1 cellular context compared by ENCODE assay signal in genomic region chr3:48847053-48847585, GRCh38.
TF ChIP-seq lines count a peak whose summit lies in the region.

No MANE protein-coding gene starts in this region.

TF ChIP-seq in K562, 482 proteins besides CTCF, POLR2A, EP300 and RAD21 (continued from another document and continues in another):
- TF ChIP-seq ZNF609 (CRISPR knock-in tag; IDR thresholded peaks at IDR 0.05; ENCODE audit: borderline replicate concordance), result peak; percentile 44; the same call in 1 of the 2 replicates
- TF ChIP-seq RFX1 (IDR thresholded peaks at IDR 0.05), result no peak
- TF ChIP-seq ATF7 (IDR thresholded peaks at IDR 0.05), result no peak
- TF ChIP-seq ZC3H8 (IDR thresholded peaks at IDR 0.05), result no peak
- peak in 1 of 2 experiments; percentile 69; a peak in 2 of 4 replicates for TF ChIP-seq MNT (conservative IDR thresholded peaks at IDR 0.05)
- TF ChIP-seq TBP (optimal IDR thresholded peaks at IDR 0.05; ENCODE audit: low read depth, low read length), result peak; percentile 19
- no peak for TF ChIP-seq ZSCAN29 (IDR thresholded peaks at IDR 0.05)
- TF ChIP-seq ZNF282 (CRISPR knock-in tag; IDR thresholded peaks at IDR 0.05), result 0 out of 2 replicates have a peak, but pooled peaks have one; percentile 33
- no peak for TF ChIP-seq HSF4 (CRISPR knock-in tag; IDR thresholded peaks at IDR 0.05; ENCODE audit: borderline replicate concordance)
- no peak for TF ChIP-seq CCAR2 (IDR thresholded peaks at IDR 0.05; ENCODE audit: low read depth, low read length)
- no peak for TF ChIP-seq ZNF134 (CRISPR knock-in tag; conservative IDR thresholded peaks at IDR 0.05)
- no peak for TF ChIP-seq ETV6 (IDR thresholded peaks at IDR 0.05; ENCODE audit: borderline replicate concordance in 1 of 2, low read depth in 2 of 2, low read length in 1 of 2)
- TF ChIP-seq ETV6 (CRISPR knock-in tag; IDR thresholded peaks at IDR 0.05; ENCODE audit: borderline replicate concordance), result no peak
- no peak for TF ChIP-seq REST (CRISPR knock-in tag; IDR thresholded peaks at IDR 0.05; ENCODE audit: low read depth)
- no peak for TF ChIP-seq ZNF121 (CRISPR knock-in tag; conservative IDR thresholded peaks at IDR 0.05)
- TF ChIP-seq HDAC8 (tag; IDR thresholded peaks at IDR 0.05), result no peak
- TF ChIP-seq HCFC1 (IDR thresholded peaks at IDR 0.05; ENCODE audit: low read depth, low read length), result no peak
- peak; percentile 82 for TF ChIP-seq L3MBTL2 (IDR thresholded peaks at IDR 0.05)
- no peak for TF ChIP-seq CBFB (CRISPR knock-in tag; IDR thresholded peaks at IDR 0.05)
- no peak for TF ChIP-seq NUFIP1 (IDR thresholded peaks at IDR 0.05; ENCODE audit: partially characterized antibody)
- TF ChIP-seq TRIM24 (IDR thresholded peaks at IDR 0.05), result no peak
- no peak for TF ChIP-seq SMAD1 (IDR thresholded peaks at IDR 0.05; ENCODE audit: low read depth, low read length, partially characterized antibody)
- no peak for TF ChIP-seq ZNF717 (CRISPR knock-in tag; IDR thresholded peaks at IDR 0.05)
- no peak for TF ChIP-seq ATF4 (CRISPR knock-in tag; IDR thresholded peaks at IDR 0.05)
- TF ChIP-seq ZBTB11 (CRISPR knock-in tag; IDR thresholded peaks at IDR 0.05), result 0 out of 6 replicates have a peak, but pooled peaks of 1 of the 3 experiments have one; percentile 19
- no peak for TF ChIP-seq ZSCAN32 (CRISPR knock-in tag; IDR thresholded peaks at IDR 0.05)
- TF ChIP-seq TAF1 (IDR thresholded peaks at IDR 0.05; ENCODE audit: control insufficient read depth, extremely low read depth, insufficient read depth, low read length, severe bottlenecking), result peak; percentile 43
- 0 out of 2 replicates have a peak, but pooled peaks have one; percentile 15 for TF ChIP-seq SUPT5H (IDR thresholded peaks at IDR 0.05)
- TF ChIP-seq ZNF589 (CRISPR knock-in tag; IDR thresholded peaks at IDR 0.05; ENCODE audit: low read depth), result no peak
- no peak for TF ChIP-seq KAT8 (IDR thresholded peaks at IDR 0.05; ENCODE audit: low read depth)
- TF ChIP-seq CREM (IDR thresholded peaks at IDR 0.05; ENCODE audit: low read depth), result no peak
- peak; percentile 36; the same call in 1 of the 2 replicates for TF ChIP-seq TFAP4 (CRISPR knock-in tag; IDR thresholded peaks at IDR 0.05; ENCODE audit: borderline replicate concordance)
- TF ChIP-seq ZNF639 (CRISPR knock-in tag; conservative IDR thresholded peaks at IDR 0.05 in 1 of 2, IDR thresholded peaks at IDR 0.05 in 1 of 2), result no peak
- no peak for TF ChIP-seq TARDBP (IDR thresholded peaks at IDR 0.05)
- TF ChIP-seq BCLAF1 (IDR thresholded peaks at IDR 0.05; ENCODE audit: borderline replicate concordance in 1 of 2, control insufficient read depth in 1 of 2, low read depth in 2 of 2, low read length in 1 of 2), result no peak
- no peak for TF ChIP-seq SAP30 (IDR thresholded peaks at IDR 0.05; ENCODE audit: borderline replicate concordance, insufficient read depth, low read depth, low read length, poor library complexity, severe bottlenecking)
- TF ChIP-seq PPARD (CRISPR knock-in tag; IDR thresholded peaks at IDR 0.05), result no peak
- peak; percentile 16 for TF ChIP-seq NEUROD1 (IDR thresholded peaks at IDR 0.05; ENCODE audit: borderline replicate concordance, low read depth, low read length, partially characterized antibody)
- 0 out of 2 replicates have a peak, but pooled peaks have one; percentile 13 for TF ChIP-seq ZNF143 (CRISPR knock-in tag; IDR thresholded peaks at IDR 0.05)
- peak; percentile 28; the same call in 1 of the 2 replicates for TF ChIP-seq SP1 (CRISPR knock-in tag; IDR thresholded peaks at IDR 0.05)
